ENCODE assay signal across 6 cellular contexts in the genomic region with DNA sequence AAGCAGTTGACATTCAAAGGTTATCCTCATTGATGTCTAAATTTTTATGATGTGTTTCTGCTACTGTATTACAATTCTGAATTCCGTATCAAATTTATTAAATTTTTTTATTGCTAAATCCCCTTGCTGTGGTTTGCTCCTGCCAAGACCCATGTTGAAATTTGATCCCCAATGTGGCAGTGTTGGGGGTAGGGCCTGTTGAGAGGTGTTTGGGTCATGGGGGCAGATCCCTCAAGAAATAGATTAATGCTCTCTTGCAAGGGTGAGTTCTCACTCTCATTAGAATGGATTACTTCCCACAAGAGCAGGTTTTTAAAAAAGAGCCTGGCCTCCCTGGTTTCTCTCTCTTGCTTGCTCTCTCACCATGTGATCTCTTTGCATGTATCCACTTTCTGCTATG.
"Had no signal": no experiment of that assay in that cellular context is flagged by ENCODE, and none has a peak within 500 bp of the region (broad histone marks: within the 10 kb centered on the region; RNA-seq: fewer than 3 reads in every experiment).

No MANE protein-coding gene starts in this region.

- ATAC-seq: K562 had no signal

- H3K4me3 ChIP-seq: GM23248, K562 had no signal

- H3K9ac ChIP-seq: GM23248 had no signal

- H3K27ac ChIP-seq: GM23248 had no signal

- DNase-seq: GM23248, H7, HCEC 1CT, IMR-90, KG1 had no signal

- H2AFZ ChIP-seq: GM23248 had no signal
